In genomic region chr6:67009818-67010217, GRCh38 we compare ENCODE assay signal across 16 cellular contexts.
A peak's percentile ranks its signal among the peaks of the same experiment; 100 is the strongest.
DNase-seq lines count a peak whose midpoint lies in the region; ATAC-seq and TF ChIP-seq lines count a peak whose summit lies in the region.
"Had no signal": no experiment of that assay in that cellular context is flagged by ENCODE, and none has a peak within 500 bp of the region (broad histone marks: within the 10 kb centered on the region; RNA-seq: fewer than 3 reads in every experiment).

No MANE protein-coding gene starts in this region.

- no peak overlapping the region for H2BK15ac ChIP-seq in neuronal stem cell (ENCODE audit: low read length)

- no peak overlapping the region for H4K8ac ChIP-seq in neuronal stem cell (ENCODE audit: low read depth, low read length)

- TF ChIP-seq CTCF in NB4 (IDR thresholded peaks at IDR 0.05; ENCODE audit: low read depth, low read length) = peak; percentile 22
- peak; percentile 13 for TF ChIP-seq CTCF in astrocyte of the spinal cord (IDR thresholded peaks at IDR 0.05; ENCODE audit: low read depth, low read length)

- H4K91ac ChIP-seq in neuronal stem cell (ENCODE audit: low read depth, low read length, poor library complexity) = no peak overlapping the region

- H3K27ac ChIP-seq in neuronal stem cell (replicated peaks; ENCODE audit: low read length) = no peak overlapping the region
- H3K27ac ChIP-seq: A549, esophagus muscularis mucosa, thyroid gland had no signal

- no peaks in the 10 kb centered on the region for H3K36me3 ChIP-seq in neuronal stem cell (replicated peaks in 1 of 2; ENCODE audit: control insufficient read depth in 2 of 2, insufficient read depth in 2 of 2, low read length in 2 of 2)
- H3K36me3 ChIP-seq: esophagus muscularis mucosa, thyroid gland had no signal

- DNase-seq in NCI-H1417 (lab: John Stamatoyannopoulos, UW) (peak in 2 of 3 experiments; percentile 5 to 63), NCI-H1417 treated with DMSO at 0.1 percent for 48 hours (lab: John Stamatoyannopoulos, UW) (no peak), NB4 (ENCODE audit: low read depth) (peak; percentile 12), astrocyte of the spinal cord (ENCODE audit: low read depth, low spot score) (no peak), neuronal stem cell (ENCODE audit: low spot score) (no peak)
- DNase-seq in activated CD4-positive, alpha-beta T cell treated with anti-CD3 and anti-CD28 coated beads, Interleukin-2, amount 10 ng/mL, durations not matched to agents 24 days and 14 days = no peak
- DNase-seq in stimulated activated naive CD4-positive, alpha-beta T cell (lab: John Stamatoyannopoulos, UW) = no peak
- DNase-seq: activated T-cell treated with anti-CD3 and anti-CD28 coated beads for 4 hours, mesenchymal stem cell, MV-4-11, NCI-H446, occipital lobe, thyroid gland had no signal

- H3K79me1 ChIP-seq in neuronal stem cell (ENCODE audit: low read depth, low read length) = no peaks in the 10 kb centered on the region

- no peaks in the 10 kb centered on the region for H3K9me3 ChIP-seq in neuronal stem cell (replicated peaks in 1 of 2; ENCODE audit: control insufficient read depth in 2 of 2, insufficient read depth in 1 of 2, low read depth in 1 of 2, low read length in 2 of 2)
- H3K9me3 ChIP-seq: A549, esophagus muscularis mucosa, thyroid gland had no signal

- no peak overlapping the region for H2BK12ac ChIP-seq in neuronal stem cell (ENCODE audit: low read length)

- no peak overlapping the region for H2BK120ac ChIP-seq in neuronal stem cell (ENCODE audit: low read depth, low read length)

- H3K4me3 ChIP-seq in NB4 (ENCODE audit: low read depth, low read length) (no peak overlapping the region), astrocyte of the spinal cord (ENCODE audit: low read depth, low read length) (no peak overlapping the region), neuronal stem cell (ENCODE audit: low read length in 2 of 2) (no peak overlapping the region)
- H3K4me3 ChIP-seq: A549, esophagus muscularis mucosa, thyroid gland had no signal

- in situ Hi-C loops in astrocyte of the spinal cord (cut with HindIII; ENCODE audit: low sequenced_read_pairs) = no loop called here

- no peak overlapping the region for H3K14ac ChIP-seq in neuronal stem cell (ENCODE audit: low read length)

- no peak overlapping the region for H3K4me3 Mint-ChIP-seq in activated CD4-positive, alpha-beta T cell treated with anti-CD3 and anti-CD28 coated beads, Interleukin-2, amount 10 ng/mL, durations not matched to agents 24 days and 14 days

- H3K9me3 Mint-ChIP-seq in activated CD4-positive, alpha-beta T cell treated with anti-CD3 and anti-CD28 coated beads, Interleukin-2, amount 10 ng/mL, durations not matched to agents 24 days and 14 days = peaks cover 4% of the 10 kb centered on the region

- H2BK5ac ChIP-seq in neuronal stem cell (ENCODE audit: low read length) = no peak overlapping the region

- H3K18ac ChIP-seq in neuronal stem cell (ENCODE audit: low read length) = no peak overlapping the region

- H2AK5ac ChIP-seq in neuronal stem cell (ENCODE audit: low read depth, low read length) = no peak overlapping the region

- H2AFZ ChIP-seq in neuronal stem cell (ENCODE audit: low read length) = peak overlapping the region; percentile 73

- H3K27me3 Mint-ChIP-seq in activated CD4-positive, alpha-beta T cell treated with anti-CD3 and anti-CD28 coated beads, Interleukin-2, amount 10 ng/mL, durations not matched to agents 24 days and 14 days = no peaks in the 10 kb centered on the region

- no peaks in the 10 kb centered on the region for H3K4me1 ChIP-seq in neuronal stem cell (ENCODE audit: control insufficient read depth in 2 of 2, insufficient read depth in 1 of 2, low read depth in 1 of 2, low read length in 2 of 2)
- H3K4me1 ChIP-seq: A549, esophagus muscularis mucosa, thyroid gland had no signal

- H3K23ac ChIP-seq in neuronal stem cell (ENCODE audit: low read depth, low read length, poor library complexity) = no peak overlapping the region

- no peak overlapping the region for H3K9ac ChIP-seq in neuronal stem cell (ENCODE audit: low read depth, low read length, poor library complexity)

- H3K27me3 ChIP-seq in neuronal stem cell (ENCODE audit: control insufficient read depth in 3 of 3, insufficient read depth in 3 of 3, low read depth in 1 of 3, low read length in 3 of 3) = no peaks in the 10 kb centered on the region
- H3K27me3 ChIP-seq: esophagus muscularis mucosa, thyroid gland had no signal

- H3K4me2 ChIP-seq in neuronal stem cell (ENCODE audit: insufficient read depth, low read length, poor library complexity, severe bottlenecking) = no peak overlapping the region
- H3K4me2 ChIP-seq: A549 had no signal

- no peak overlapping the region for H3K27ac Mint-ChIP-seq in activated CD4-positive, alpha-beta T cell treated with anti-CD3 and anti-CD28 coated beads, Interleukin-2, amount 10 ng/mL, durations not matched to agents 24 days and 14 days

- TF ChIP-seq POLR2A in NB4 (IDR thresholded peaks at IDR 0.05; ENCODE audit: extremely low read depth, insufficient read length) = no peak

- H3K36me3 Mint-ChIP-seq in activated CD4-positive, alpha-beta T cell treated with anti-CD3 and anti-CD28 coated beads, Interleukin-2, amount 10 ng/mL, durations not matched to agents 24 days and 14 days (ENCODE audit: low read depth) = no peaks in the 10 kb centered on the region

- no peaks in the 10 kb centered on the region for H3K4me1 Mint-ChIP-seq in activated CD4-positive, alpha-beta T cell treated with anti-CD3 and anti-CD28 coated beads, Interleukin-2, amount 10 ng/mL, durations not matched to agents 24 days and 14 days

- no peak overlapping the region for H3K4ac ChIP-seq in neuronal stem cell (ENCODE audit: low read length)

- intact Hi-C loops in activated CD4-positive, alpha-beta T cell treated with anti-CD3 and anti-CD28 coated beads, Interleukin-2, amount 10 ng/mL, durations not matched to agents 24 days and 14 days (cut with micrococcal nuclease) = no loop called here

- ATAC-seq in HG03442 (IDR thresholded peaks at IDR 0.05; ENCODE audit: unreplicated experiment) = no peak
- ATAC-seq: A549 had no signal

- WGBS in neuronal stem cell (ENCODE audit: extremely low coverage in 2 of 2, insufficient read length in 2 of 2, insufficient replicate concordance in 1 of 2), 2 donors = no CpG with 5 or more reads among the region's 8 CpGs

Comparison
In these comparisons a context has a peak if more than half of its experiments do, and no peak if none do; other contexts are left out.
1. DNase-seq: peak in NCI-H1417 (2 of 3) and NB4 (single experiment); none in NCI-H1417 treated with DMSO at 0.1 percent for 48 hours (single experiment), astrocyte of the spinal cord (single experiment), neuronal stem cell (single experiment), activated CD4-positive, alpha-beta T cell treated with anti-CD3 and anti-CD28 coated beads, Interleukin-2, amount 10 ng/mL, durations not matched to agents 24 days and 14 days (single experiment) and stimulated activated naive CD4-positive, alpha-beta T cell (0 of 6).